Comparison of ENCODE assay signal across 2 cellular contexts in genomic region chr10:89830623-89831022, GRCh38.
TF ChIP-seq lines count a peak whose summit lies in the region.

No MANE protein-coding gene starts in this region.

TF ChIP-seq in HepG2, 621 proteins besides CTCF, POLR2A, EP300 and RAD21:
- TF ChIP-seq ZBTB44 (CRISPR knock-in tag; IDR thresholded peaks at IDR 0.05), result no peak
- peak; percentile 95 for TF ChIP-seq MAFF (IDR thresholded peaks at IDR 0.05; ENCODE audit: low read depth, low read length)
- TF ChIP-seq MAFK (conservative IDR thresholded peaks at IDR 0.05 in 1 of 2, IDR thresholded peaks at IDR 0.05 in 1 of 2; ENCODE audit: low read length in 2 of 2), result peak; percentile 92 to 97
TF ChIP-seq in HepG2: peak in this region for 2.

TF ChIP-seq in H1, 55 proteins besides CTCF, POLR2A, EP300 and RAD21:
- TF ChIP-seq KDM5A (IDR thresholded peaks at IDR 0.05; ENCODE audit: low read length) (no peak), CBX8 (IDR thresholded peaks at IDR 0.05; ENCODE audit: borderline replicate concordance, low read depth, low read length) (no peak), ZNF274 (IDR thresholded peaks at IDR 0.05; ENCODE audit: borderline replicate concordance, extremely low read depth, low read length) (no peak), MAFK (IDR thresholded peaks at IDR 0.05; ENCODE audit: low read depth, low read length) (peak; percentile 81; the same call in 1 of the 2 replicates), SIX5 (IDR thresholded peaks at IDR 0.05; ENCODE audit: low read depth, low read length) (no peak), POU5F1 (IDR thresholded peaks at IDR 0.05; ENCODE audit: low read depth, low read length) (no peak)
TF ChIP-seq in H1: peak in this region for 1.
